Comparison of ENCODE assay signal across 36 cellular contexts in genomic region chr7:113456533-113456932, GRCh38.
"Had no signal": no experiment of that assay in that cellular context is flagged by ENCODE, and none has a peak within 500 bp of the region (broad histone marks: within the 10 kb centered on the region; RNA-seq: fewer than 3 reads in every experiment).

No MANE protein-coding gene starts in this region.

- H3K27me3 Mint-ChIP-seq: activated CD4-positive, alpha-beta memory T cell treated with anti-CD3 and anti-CD28 coated beads for 36 hours; activated CD4-positive, alpha-beta T cell treated with anti-CD3 and anti-CD28 coated beads for 36 hours; activated CD4-positive, alpha-beta T cell treated with anti-CD3 and anti-CD28 coated beads, Interleukin-2, amount 10 ng/mL, durations not matched to agents 24 days and 14 days; activated CD8-positive, alpha-beta memory T cell treated with anti-CD3 and anti-CD28 coated beads, Interleukin-2, amount 10 ng/mL, durations not matched to agents 7 days and 5 days; activated naive CD4-positive, alpha-beta T cell treated with anti-CD3 and anti-CD28 coated beads, Interleukin-2, amount 10 ng/mL, durations not matched to agents 7 days and 5 days; activated naive CD8-positive, alpha-beta T cell treated with anti-CD3 and anti-CD28 coated beads, Interleukin-2, amount 10 ng/mL, durations not matched to agents 7 days and 5 days; activated T-cell treated with anti-CD3 and anti-CD28 coated beads, Interleukin-2, amount 50 U/mL, for 24 hours; central memory CD8-positive, alpha-beta T cell; dendritic cell treated with granulocyte-macrophage colony-stimulating factor and Interleukin-4, amounts not matched to agents 40 ng/mL and 50 ng/mL, for 4 days had no signal

- ATAC-seq: activated CD4-positive, alpha-beta T cell treated with anti-CD3 and anti-CD28 coated beads for 36 hours; activated CD8-positive, alpha-beta memory T cell treated with anti-CD3 and anti-CD28 coated beads, Interleukin-2, amount 10 ng/mL, durations not matched to agents 7 days and 5 days; activated CD8-positive, alpha-beta T cell treated with anti-CD3 and anti-CD28 coated beads, Interleukin-2, amount 10 ng/mL, durations not matched to agents 7 days and 5 days; activated naive CD4-positive, alpha-beta T cell treated with anti-CD3 and anti-CD28 coated beads, Interleukin-2, amount 50 U/mL, for 72 hours; activated T-cell treated with anti-CD3 and anti-CD28 coated beads, Interleukin-2, amount 50 U/mL, for 72 hours; esophagus mucosa; T-helper 17 cell had no signal

- FAIRE-seq: astrocyte, bronchial epithelial cell, frontal cortex had no signal

- H3K27me3 ChIP-seq: brain microvascular endothelial cell, dorsolateral prefrontal cortex had no signal

- H3K9me3 Mint-ChIP-seq: activated CD4-positive, alpha-beta memory T cell treated with anti-CD3 and anti-CD28 coated beads for 36 hours; activated CD4-positive, alpha-beta T cell treated with anti-CD3 and anti-CD28 coated beads, Interleukin-2, amount 10 ng/mL, durations not matched to agents 24 days and 14 days; activated naive CD4-positive, alpha-beta T cell treated with anti-CD3 and anti-CD28 coated beads, Interleukin-2, amount 10 ng/mL, durations not matched to agents 7 days and 5 days; activated naive CD4-positive, alpha-beta T cell treated with anti-CD3 and anti-CD28 coated beads, Interleukin-2, amount 50 U/mL, for 72 hours; activated naive CD8-positive, alpha-beta T cell treated with anti-CD3 and anti-CD28 coated beads, Interleukin-2, amount 10 ng/mL, durations not matched to agents 7 days and 5 days; activated T-cell treated with anti-CD3 and anti-CD28 coated beads, Interleukin-2, amount 50 U/mL, for 24 hours; central memory CD8-positive, alpha-beta T cell; dendritic cell treated with granulocyte-macrophage colony-stimulating factor and Interleukin-4, amounts not matched to agents 40 ng/mL and 50 ng/mL, for 4 days; T-helper 2 cell treated with Interferon-gamma antibody and Interleukin-4, amounts not matched to agents 5 μg/mL and 100 μg/mL, for 36 hours had no signal

- H3K27ac Mint-ChIP-seq: activated CD4-positive, alpha-beta memory T cell treated with anti-CD3 and anti-CD28 coated beads for 36 hours; activated CD4-positive, alpha-beta T cell treated with anti-CD3 and anti-CD28 coated beads for 36 hours; activated CD4-positive, alpha-beta T cell treated with anti-CD3 and anti-CD28 coated beads, Interleukin-2, amount 10 ng/mL, durations not matched to agents 24 days and 14 days; activated CD8-positive, alpha-beta memory T cell treated with anti-CD3 and anti-CD28 coated beads, Interleukin-2, amount 10 ng/mL, durations not matched to agents 7 days and 5 days; activated CD8-positive, alpha-beta T cell treated with anti-CD3 and anti-CD28 coated beads, Interleukin-2, amount 10 ng/mL, durations not matched to agents 7 days and 5 days; activated naive CD4-positive, alpha-beta T cell treated with anti-CD3 and anti-CD28 coated beads, Interleukin-2, amount 10 ng/mL, durations not matched to agents 7 days and 5 days; activated naive CD4-positive, alpha-beta T cell treated with anti-CD3 and anti-CD28 coated beads, Interleukin-2, amount 50 U/mL, for 72 hours; activated naive CD8-positive, alpha-beta T cell treated with anti-CD3 and anti-CD28 coated beads, Interleukin-2, amount 10 ng/mL, durations not matched to agents 7 days and 5 days; activated T-cell treated with anti-CD3 and anti-CD28 coated beads, Interleukin-2, amount 50 U/mL, for 24 hours; activated T-cell treated with anti-CD3 and anti-CD28 coated beads, Interleukin-2, amount 50 U/mL, for 72 hours; dendritic cell treated with granulocyte-macrophage colony-stimulating factor and Interleukin-4, amounts not matched to agents 40 ng/mL and 50 ng/mL, for 4 days; endodermal cell; T-helper 17 cell; T-helper 2 cell treated with Interferon-gamma antibody and Interleukin-4, amounts not matched to agents 5 μg/mL and 100 μg/mL, for 36 hours had no signal

- H3K27ac ChIP-seq: brain microvascular endothelial cell, coronary artery, dorsolateral prefrontal cortex, WERI-Rb-1 had no signal

- H3K36me3 ChIP-seq: brain microvascular endothelial cell, WERI-Rb-1 had no signal

- DNase-seq: activated CD4-positive, alpha-beta memory T cell treated with anti-CD3 and anti-CD28 coated beads for 36 hours; activated CD4-positive, alpha-beta T cell treated with anti-CD3 and anti-CD28 coated beads for 36 hours; activated CD4-positive, alpha-beta T cell treated with anti-CD3 and anti-CD28 coated beads, Interleukin-2, amount 10 ng/mL, durations not matched to agents 24 days and 14 days; activated CD4-positive, CD25-positive, alpha-beta regulatory T cell; activated CD4-positive, CD25-positive, alpha-beta regulatory T cell treated with anti-CD3 and anti-CD28 coated beads, Interleukin-2, amount 50 U/mL, for 72 hours; activated CD8-positive, alpha-beta memory T cell treated with anti-CD3 and anti-CD28 coated beads, Interleukin-2, amount 10 ng/mL, durations not matched to agents 7 days and 5 days; activated CD8-positive, alpha-beta memory T cell treated with anti-CD3 and anti-CD28 coated beads, Interleukin-2, amount 50 U/mL, for 48 hours; activated CD8-positive, alpha-beta T cell treated with anti-CD3 and anti-CD28 coated beads, Interleukin-2, amount 10 ng/mL, durations not matched to agents 7 days and 5 days; activated gamma-delta T cell; activated naive CD4-positive, alpha-beta T cell; activated naive CD4-positive, alpha-beta T cell treated with anti-CD3 and anti-CD28 coated beads, Interleukin-2, amount 10 ng/mL, durations not matched to agents 7 days and 5 days; activated naive CD8-positive, alpha-beta T cell treated with anti-CD3 and anti-CD28 coated beads, Interleukin-2, amount 10 ng/mL, durations not matched to agents 7 days and 5 days; activated T-cell treated with anti-CD3 and anti-CD28 coated beads for 4 hours; activated T-cell treated with anti-CD3 and anti-CD28 coated beads, Interleukin-2, amount 50 U/mL, for 24 hours; activated T-cell treated with anti-CD3 and anti-CD28 coated beads, Interleukin-2, amount 50 U/mL, for 72 hours; amniotic stem cell; anterior cingulate cortex; brain microvascular endothelial cell; dorsolateral prefrontal cortex; effector memory CD4-positive, alpha-beta T cell; endodermal cell; foreskin fibroblast; SW 1271; T-helper 1 cell; T-helper 17 cell; T1000; WERI-Rb-1 had no signal

- H3K4me3 Mint-ChIP-seq: activated CD4-positive, alpha-beta memory T cell treated with anti-CD3 and anti-CD28 coated beads for 36 hours; activated CD4-positive, alpha-beta T cell treated with anti-CD3 and anti-CD28 coated beads for 36 hours; activated CD4-positive, alpha-beta T cell treated with anti-CD3 and anti-CD28 coated beads, Interleukin-2, amount 10 ng/mL, durations not matched to agents 24 days and 14 days; activated CD8-positive, alpha-beta memory T cell treated with anti-CD3 and anti-CD28 coated beads, Interleukin-2, amount 10 ng/mL, durations not matched to agents 7 days and 5 days; activated CD8-positive, alpha-beta T cell treated with anti-CD3 and anti-CD28 coated beads, Interleukin-2, amount 10 ng/mL, durations not matched to agents 7 days and 5 days; activated naive CD4-positive, alpha-beta T cell treated with anti-CD3 and anti-CD28 coated beads, Interleukin-2, amount 10 ng/mL, durations not matched to agents 7 days and 5 days; activated naive CD8-positive, alpha-beta T cell treated with anti-CD3 and anti-CD28 coated beads, Interleukin-2, amount 10 ng/mL, durations not matched to agents 7 days and 5 days; activated T-cell treated with anti-CD3 and anti-CD28 coated beads, Interleukin-2, amount 50 U/mL, for 24 hours; activated T-cell treated with anti-CD3 and anti-CD28 coated beads, Interleukin-2, amount 50 U/mL, for 72 hours; central memory CD8-positive, alpha-beta T cell; dendritic cell treated with granulocyte-macrophage colony-stimulating factor and Interleukin-4, amounts not matched to agents 40 ng/mL and 50 ng/mL, for 4 days; endodermal cell; T-helper 17 cell; T-helper 2 cell treated with Interferon-gamma antibody and Interleukin-4, amounts not matched to agents 5 μg/mL and 100 μg/mL, for 36 hours had no signal

- H3K4me3 ChIP-seq: coronary artery, dorsolateral prefrontal cortex had no signal

- H3K4me1 Mint-ChIP-seq: activated CD4-positive, alpha-beta T cell treated with anti-CD3 and anti-CD28 coated beads for 36 hours; activated CD4-positive, alpha-beta T cell treated with anti-CD3 and anti-CD28 coated beads, Interleukin-2, amount 10 ng/mL, durations not matched to agents 24 days and 14 days; activated CD8-positive, alpha-beta memory T cell treated with anti-CD3 and anti-CD28 coated beads, Interleukin-2, amount 10 ng/mL, durations not matched to agents 7 days and 5 days; activated naive CD4-positive, alpha-beta T cell treated with anti-CD3 and anti-CD28 coated beads, Interleukin-2, amount 10 ng/mL, durations not matched to agents 7 days and 5 days; activated naive CD8-positive, alpha-beta T cell treated with anti-CD3 and anti-CD28 coated beads, Interleukin-2, amount 10 ng/mL, durations not matched to agents 7 days and 5 days; central memory CD8-positive, alpha-beta T cell; endodermal cell; T-helper 17 cell had no signal

- H3K36me3 Mint-ChIP-seq: activated CD4-positive, alpha-beta memory T cell treated with anti-CD3 and anti-CD28 coated beads for 36 hours; activated CD8-positive, alpha-beta memory T cell treated with anti-CD3 and anti-CD28 coated beads, Interleukin-2, amount 10 ng/mL, durations not matched to agents 7 days and 5 days; activated naive CD4-positive, alpha-beta T cell treated with anti-CD3 and anti-CD28 coated beads, Interleukin-2, amount 10 ng/mL, durations not matched to agents 7 days and 5 days; activated naive CD4-positive, alpha-beta T cell treated with anti-CD3 and anti-CD28 coated beads, Interleukin-2, amount 50 U/mL, for 72 hours; activated naive CD8-positive, alpha-beta T cell treated with anti-CD3 and anti-CD28 coated beads, Interleukin-2, amount 10 ng/mL, durations not matched to agents 7 days and 5 days had no signal
